Comparison of ENCODE assay signal across 8 cellular contexts in genomic region chr22:49767355-49768062, GRCh38.
DNase-seq lines count a peak whose midpoint lies in the region; ATAC-seq and TF ChIP-seq lines count a peak whose summit lies in the region.

No MANE protein-coding gene starts in this region.

- POLR2A ChIA-PET in IMR-90 (lab: Charles Lee; ENCODE audit: unreplicated experiment) = no interaction called here

- peak; percentile 25; the same call in 1 of the 2 replicates for TF ChIP-seq POLR2A in IMR-90 (IDR thresholded peaks at IDR 0.05; ENCODE audit: low read depth, low read length)

- H3K9me3 ChIP-seq in IMR-90 (ENCODE audit: control insufficient read depth, insufficient read depth, low read length) = peaks cover 2% of the 10 kb centered on the region; the same call in 1 of the 2 replicates
- no peaks in the 10 kb centered on the region for H3K9me3 ChIP-seq in colonic mucosa

- H2BK120ac ChIP-seq in IMR-90 (ENCODE audit: low read depth, low read length) = no peak overlapping the region

- no peak overlapping the region for H2BK5ac ChIP-seq in IMR-90 (ENCODE audit: low read depth, low read length, poor library complexity, severe bottlenecking)

- WGBS in IMR-90 (ENCODE audit: extremely low coverage in 2 of 2, insufficient read length in 1 of 2), 2 experiments = 0% methylated on average over 1 of the region's 5 CpGs; no CpG with 5 or more reads in 1 of the 2 experiments

- H3K36me3 ChIP-seq in IMR-90 (ENCODE audit: control insufficient read depth, insufficient read depth, low read length) (peaks cover 6% of the 10 kb centered on the region; the same call in 1 of the 2 replicates), colonic mucosa (no peaks in the 10 kb centered on the region)

- H3K27me3 ChIP-seq in IMR-90 (ENCODE audit: control insufficient read depth, insufficient read depth, low read length) (no peaks in the 10 kb centered on the region), colonic mucosa (no peaks in the 10 kb centered on the region)

- peak; percentile 24; the same call in 1 of the 2 replicates for ATAC-seq in IMR-90 (ENCODE audit: low read depth)
- ATAC-seq in GM21825 (IDR thresholded peaks at IDR 0.05; ENCODE audit: unreplicated experiment) = no peak
- ATAC-seq in HG02981 (IDR thresholded peaks at IDR 0.05; ENCODE audit: unreplicated experiment) = no peak

- H3K79me1 ChIP-seq in IMR-90 (ENCODE audit: low read depth in 1 of 2, low read length in 2 of 2) = no peaks in the 10 kb centered on the region

- H3K4ac ChIP-seq in IMR-90 (ENCODE audit: low read depth, low read length) = no peak overlapping the region

- H3K18ac ChIP-seq in IMR-90 (ENCODE audit: low read depth, low read length) = no peak overlapping the region

- dilution Hi-C loops in IMR-90 (cut with HindIII; ENCODE audit: low sequenced_read_pairs, unreplicated experiment) = no loop called here

- H2AFZ ChIP-seq in IMR-90 (replicated peaks; ENCODE audit: low read length, poor library complexity) = peak overlapping the region; percentile 72

- no TSS peak for BruUV-seq in IMR-90 (replicated peaks; lab: Mats Ljungman, UMichigan)

- CTCF ChIA-PET in IMR-90 (lab: Yijun Ruan, JAX) = interaction anchor here (0.7 to 1.0 kb wide), 3 partner anchors 146 to 263 kb away, joined by 3 to 4 read pairs (median 3); no protein-coding TSS in a partner anchor

- H3K27ac ChIP-seq in IMR-90 (ENCODE audit: insufficient read depth, low read length) (no peak overlapping the region), colonic mucosa (no peak overlapping the region)

- no peak overlapping the region for H3K23ac ChIP-seq in IMR-90 (ENCODE audit: low read depth, low read length)

- peak; percentile 73 for TF ChIP-seq RAD21 in IMR-90 (IDR thresholded peaks at IDR 0.05; ENCODE audit: low read length)

- H3K14ac ChIP-seq in IMR-90 (replicated peaks; ENCODE audit: low read depth, low read length) = no peak overlapping the region

- H3K9me1 ChIP-seq in IMR-90 (ENCODE audit: insufficient read depth, low read length) = no peaks in the 10 kb centered on the region

- no peak overlapping the region for H3K4me2 ChIP-seq in IMR-90 (ENCODE audit: low read depth, low read length)

- H4K8ac ChIP-seq in IMR-90 (ENCODE audit: low read depth in 2 of 2, low read length in 2 of 2) = no peak overlapping the region

- peak; percentile 71 for TF ChIP-seq CTCF in IMR-90 (conservative IDR thresholded peaks at IDR 0.05; ENCODE audit: low read depth, low read length)
- peak; percentile 70 for TF ChIP-seq CTCF in colonic mucosa (IDR thresholded peaks at IDR 0.05)

- H2AK5ac ChIP-seq in IMR-90 (ENCODE audit: low read depth, low read length) = no peak overlapping the region; the same call in 1 of the 2 replicates

- H3K4me1 ChIP-seq in IMR-90 (ENCODE audit: control insufficient read depth, insufficient read depth, low read length) (peaks cover 11% of the 10 kb centered on the region), colonic mucosa (no peaks in the 10 kb centered on the region)

- in situ Hi-C loops in IMR-90 (cut with MboI; ENCODE audit: low sequenced_read_pairs) = no loop called here

- H3K9ac ChIP-seq in IMR-90 (ENCODE audit: low read depth, low read length) (no peak overlapping the region), colonic mucosa (ENCODE audit: low read depth in 2 of 2, low read length in 2 of 2) (no peak overlapping the region)

- H2AK9ac ChIP-seq in IMR-90 (replicated peaks; ENCODE audit: low read depth, low read length, poor library complexity) = no peak overlapping the region

- intact Hi-C loops in IMR-90 (cut with micrococcal nuclease) (loop anchor here (1.0 kb wide), 1 partner anchor 151 kb away; the partner anchor contains the start of genes ALG12 and CRELD2), colonic mucosa (cut with DNase I) (loop anchor here (5.0 to 10.0 kb wide), 2 partner anchors 160 to 267 kb away; no protein-coding TSS in a partner anchor)

- H4K20me1 ChIP-seq in IMR-90 (ENCODE audit: insufficient read depth, low read length) = peaks cover 5% of the 10 kb centered on the region

- no peak overlapping the region for H3K4me3 ChIP-seq in IMR-90 (ENCODE audit: insufficient read depth, low read depth, low read length)
- no peak overlapping the region for H3K4me3 ChIP-seq in colonic mucosa

- H3K56ac ChIP-seq in IMR-90 (ENCODE audit: extremely low read depth, insufficient read depth, low read length) = no peak overlapping the region

- H2BK20ac ChIP-seq in IMR-90 (ENCODE audit: low read depth, low read length) = no peak overlapping the region

- peak; percentile 1 to 16 for DNase-seq in NCI-H2081 (lab: John Stamatoyannopoulos, UW)
- DNase-seq in NCI-H2081 treated with DMSO at 0.1 percent for 48 hours (lab: John Stamatoyannopoulos, UW) = no peak
- DNase-seq in IMR-90 = peak; percentile 57
- peak; percentile 46 for DNase-seq in SKM-1 treated with dmso at 0.1 percent for 144 hours (lab: John Stamatoyannopoulos, UW; ENCODE audit: unreplicated experiment)
- no peak for DNase-seq in colonic mucosa
- DNase-seq in mesenteric fat pad (ENCODE audit: low spot score) = peak; percentile 67

- H4K91ac ChIP-seq in IMR-90 (ENCODE audit: insufficient read depth, low read depth, low read length) = no peak overlapping the region

- no peak overlapping the region for H2BK15ac ChIP-seq in IMR-90 (ENCODE audit: low read depth, low read length)

- no peak overlapping the region for H4K5ac ChIP-seq in IMR-90 (ENCODE audit: low read depth, low read length)

TF ChIP-seq in IMR-90, 13 proteins besides CTCF, POLR2A, EP300 and RAD21:
- no peak for TF ChIP-seq RCOR1 (IDR thresholded peaks at IDR 0.05; ENCODE audit: insufficient replicate concordance, low read length)
- peak; percentile 52 for TF ChIP-seq SMC3 (IDR thresholded peaks at IDR 0.05; ENCODE audit: low read depth, low read length)
- no peak for TF ChIP-seq ELK1 (IDR thresholded peaks at IDR 0.05; ENCODE audit: borderline replicate concordance, low read depth, low read length)

Comparison
In these comparisons a context has a peak if more than half of its experiments do, and no peak if none do; other contexts are left out.
1. DNase-seq: peak in NCI-H2081 (2 of 2), IMR-90 (single experiment), SKM-1 treated with dmso at 0.1 percent for 144 hours (single experiment) and mesenteric fat pad (single experiment); none in NCI-H2081 treated with DMSO at 0.1 percent for 48 hours (single experiment) and colonic mucosa (single experiment).